ENCODE assay signal across 1 cellular context in the genomic region with DNA sequence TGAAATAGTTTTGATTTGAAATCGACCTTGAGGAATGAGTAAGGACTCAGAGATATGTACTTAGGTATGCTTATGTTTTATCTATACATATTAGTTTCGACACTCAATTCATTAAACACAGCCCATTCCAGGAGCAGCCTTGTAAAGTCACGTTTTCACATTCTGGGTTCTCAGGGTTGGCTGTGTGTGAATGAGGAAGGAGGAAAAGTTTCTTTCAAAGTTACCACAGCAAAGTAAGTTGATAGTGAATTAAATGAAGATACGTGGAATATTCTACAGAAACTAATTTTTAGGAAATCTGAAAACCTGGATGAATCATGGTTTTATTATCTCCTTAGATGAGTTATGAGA.
TF ChIP-seq lines count a peak whose summit lies in the region.

No MANE protein-coding gene starts in this region.

TF ChIP-seq in GM23338, 12 proteins besides CTCF, POLR2A, EP300 and RAD21 (continued from another document):
- TF ChIP-seq, protein P1, sequence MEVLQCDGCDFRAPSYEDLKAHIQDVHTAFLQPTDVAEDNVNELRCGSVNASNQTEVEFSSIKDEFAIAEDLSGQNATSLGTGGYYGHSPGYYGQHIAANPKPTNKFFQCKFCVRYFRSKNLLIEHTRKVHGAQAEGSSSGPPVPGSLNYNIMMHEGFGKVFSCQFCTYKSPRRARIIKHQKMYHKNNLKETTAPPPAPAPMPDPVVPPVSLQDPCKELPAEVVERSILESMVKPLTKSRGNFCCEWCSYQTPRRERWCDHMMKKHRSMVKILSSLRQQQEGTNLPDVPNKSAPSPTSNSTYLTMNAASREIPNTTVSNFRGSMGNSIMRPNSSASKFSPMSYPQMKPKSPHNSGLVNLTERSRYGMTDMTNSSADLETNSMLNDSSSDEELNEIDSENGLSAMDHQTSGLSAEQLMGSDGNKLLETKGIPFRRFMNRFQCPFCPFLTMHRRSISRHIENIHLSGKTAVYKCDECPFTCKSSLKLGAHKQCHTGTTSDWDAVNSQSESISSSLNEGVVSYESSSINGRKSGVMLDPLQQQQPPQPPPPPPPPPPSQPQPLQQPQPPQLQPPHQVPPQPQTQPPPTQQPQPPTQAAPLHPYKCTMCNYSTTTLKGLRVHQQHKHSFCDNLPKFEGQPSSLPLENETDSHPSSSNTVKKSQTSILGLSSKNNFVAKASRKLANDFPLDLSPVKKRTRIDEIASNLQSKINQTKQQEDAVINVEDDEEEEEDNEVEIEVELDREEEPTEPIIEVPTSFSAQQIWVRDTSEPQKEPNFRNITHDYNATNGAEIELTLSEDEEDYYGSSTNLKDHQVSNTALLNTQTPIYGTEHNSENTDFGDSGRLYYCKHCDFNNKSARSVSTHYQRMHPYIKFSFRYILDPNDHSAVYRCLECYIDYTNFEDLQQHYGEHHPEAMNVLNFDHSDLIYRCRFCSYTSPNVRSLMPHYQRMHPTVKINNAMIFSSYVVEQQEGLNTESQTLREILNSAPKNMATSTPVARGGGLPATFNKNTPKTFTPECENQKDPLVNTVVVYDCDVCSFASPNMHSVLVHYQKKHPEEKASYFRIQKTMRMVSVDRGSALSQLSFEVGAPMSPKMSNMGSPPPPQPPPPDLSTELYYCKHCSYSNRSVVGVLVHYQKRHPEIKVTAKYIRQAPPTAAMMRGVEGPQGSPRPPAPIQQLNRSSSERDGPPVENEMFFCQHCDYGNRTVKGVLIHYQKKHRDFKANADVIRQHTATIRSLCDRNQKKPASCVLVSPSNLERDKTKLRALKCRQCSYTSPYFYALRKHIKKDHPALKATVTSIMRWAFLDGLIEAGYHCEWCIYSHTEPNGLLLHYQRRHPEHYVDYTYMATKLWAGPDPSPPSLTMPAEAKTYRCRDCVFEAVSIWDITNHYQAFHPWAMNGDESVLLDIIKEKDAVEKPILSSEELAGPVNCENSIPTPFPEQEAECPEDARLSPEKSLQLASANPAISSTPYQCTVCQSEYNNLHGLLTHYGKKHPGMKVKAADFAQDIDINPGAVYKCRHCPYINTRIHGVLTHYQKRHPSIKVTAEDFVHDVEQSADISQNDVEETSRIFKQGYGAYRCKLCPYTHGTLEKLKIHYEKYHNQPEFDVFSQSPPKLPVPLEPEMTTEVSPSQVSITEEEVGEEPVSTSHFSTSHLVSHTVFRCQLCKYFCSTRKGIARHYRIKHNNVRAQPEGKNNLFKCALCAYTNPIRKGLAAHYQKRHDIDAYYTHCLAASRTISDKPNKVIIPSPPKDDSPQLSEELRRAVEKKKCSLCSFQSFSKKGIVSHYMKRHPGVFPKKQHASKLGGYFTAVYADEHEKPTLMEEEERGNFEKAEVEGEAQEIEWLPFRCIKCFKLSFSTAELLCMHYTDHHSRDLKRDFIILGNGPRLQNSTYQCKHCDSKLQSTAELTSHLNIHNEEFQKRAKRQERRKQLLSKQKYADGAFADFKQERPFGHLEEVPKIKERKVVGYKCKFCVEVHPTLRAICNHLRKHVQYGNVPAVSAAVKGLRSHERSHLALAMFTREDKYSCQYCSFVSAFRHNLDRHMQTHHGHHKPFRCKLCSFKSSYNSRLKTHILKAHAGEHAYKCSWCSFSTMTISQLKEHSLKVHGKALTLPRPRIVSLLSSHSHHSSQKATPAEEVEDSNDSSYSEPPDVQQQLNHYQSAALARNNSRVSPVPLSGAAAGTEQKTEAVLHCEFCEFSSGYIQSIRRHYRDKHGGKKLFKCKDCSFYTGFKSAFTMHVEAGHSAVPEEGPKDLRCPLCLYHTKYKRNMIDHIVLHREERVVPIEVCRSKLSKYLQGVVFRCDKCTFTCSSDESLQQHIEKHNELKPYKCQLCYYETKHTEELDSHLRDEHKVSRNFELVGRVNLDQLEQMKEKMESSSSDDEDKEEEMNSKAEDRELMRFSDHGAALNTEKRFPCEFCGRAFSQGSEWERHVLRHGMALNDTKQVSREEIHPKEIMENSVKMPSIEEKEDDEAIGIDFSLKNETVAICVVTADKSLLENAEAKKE (CRISPR knock-in tag; IDR thresholded peaks at IDR 0.05) = no peak
- TF ChIP-seq EZH2phosphoT487 (IDR thresholded peaks at IDR 0.05; ENCODE audit: unreplicated experiment) (no peak), POLR2AphosphoS5 (IDR thresholded peaks at IDR 0.05; ENCODE audit: low read depth) (no peak), NANOG (IDR thresholded peaks at IDR 0.05; ENCODE audit: borderline replicate concordance) (no peak)
TF ChIP-seq in GM23338: peak in this region for 0.
